ENCODE assay signal across 2 cellular contexts in the genomic region with DNA sequence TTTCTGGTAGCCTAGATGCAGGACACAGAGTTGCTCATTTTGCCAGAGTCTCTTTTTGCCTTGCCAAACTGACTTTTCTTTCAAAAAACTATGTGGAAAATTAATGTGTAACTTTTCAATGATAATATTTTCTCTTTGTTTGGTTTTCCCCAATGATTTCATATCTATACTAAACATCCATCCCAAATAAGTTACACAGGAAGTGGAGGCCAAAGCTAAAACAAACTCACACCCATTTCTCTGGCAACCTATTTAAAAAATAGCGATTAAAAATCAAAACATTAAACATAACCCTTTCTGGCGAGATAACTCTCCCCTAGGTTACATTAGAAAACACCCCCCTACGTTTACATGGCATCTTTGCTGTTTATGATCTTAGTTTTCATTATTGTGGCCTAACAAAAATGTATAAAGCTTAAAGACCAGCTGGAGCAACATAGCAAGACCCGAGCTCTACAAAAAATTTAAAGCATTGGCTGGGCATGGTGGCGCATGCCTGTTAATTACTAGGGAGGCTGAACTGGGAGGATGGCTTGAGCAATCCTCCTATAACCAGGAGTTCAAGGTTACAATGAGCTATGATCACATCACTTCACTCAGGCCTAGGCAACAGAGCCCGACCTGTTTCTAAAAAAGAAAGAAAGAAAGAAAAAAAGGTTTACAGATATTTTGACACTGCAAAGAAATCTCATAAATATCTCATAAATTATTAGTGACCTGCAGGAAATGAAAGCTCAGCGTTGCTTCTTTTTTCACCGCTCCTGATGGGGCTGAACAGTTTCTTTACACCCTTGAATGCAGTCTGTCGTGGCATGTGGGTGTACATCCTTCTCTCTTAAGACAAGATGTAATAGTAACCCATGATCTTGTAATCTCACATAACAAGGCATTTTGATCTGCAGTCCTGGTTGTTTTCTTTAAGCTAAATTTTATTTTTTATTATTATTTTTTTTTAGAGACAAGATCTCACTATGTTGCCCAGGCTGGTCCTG.
TF ChIP-seq lines count a peak whose summit lies in the region.

No MANE protein-coding gene starts in this region.

TF ChIP-seq in A549, 52 proteins besides CTCF, POLR2A, EP300 and RAD21:
- TF ChIP-seq SREBF2 (IDR thresholded peaks at IDR 0.05) = no peak
- no peak for TF ChIP-seq NR3C1 (IDR thresholded peaks at IDR 0.05)
- TF ChIP-seq RCOR1 (IDR thresholded peaks at IDR 0.05; ENCODE audit: low read depth, low read length) = no peak
- TF ChIP-seq ZC3H11A (IDR thresholded peaks at IDR 0.05) = no peak
- TF ChIP-seq MAFK (IDR thresholded peaks at IDR 0.05; ENCODE audit: partially characterized antibody) = no peak
- TF ChIP-seq KDM1A (IDR thresholded peaks at IDR 0.05; ENCODE audit: low read depth) = no peak
- no peak for TF ChIP-seq RFX5 (IDR thresholded peaks at IDR 0.05)
- no peak for TF ChIP-seq TFCP2L1 (CRISPR knock-in tag; IDR thresholded peaks at IDR 0.05)
- TF ChIP-seq MAZ (IDR thresholded peaks at IDR 0.05; ENCODE audit: borderline replicate concordance, low read depth, low read length) = no peak
- TF ChIP-seq HDAC2 (IDR thresholded peaks at IDR 0.05) = no peak
- no peak for TF ChIP-seq KDM5A (IDR thresholded peaks at IDR 0.05)
- TF ChIP-seq HEYL (CRISPR knock-in tag; IDR thresholded peaks at IDR 0.05) = no peak
- TF ChIP-seq, protein P1, sequence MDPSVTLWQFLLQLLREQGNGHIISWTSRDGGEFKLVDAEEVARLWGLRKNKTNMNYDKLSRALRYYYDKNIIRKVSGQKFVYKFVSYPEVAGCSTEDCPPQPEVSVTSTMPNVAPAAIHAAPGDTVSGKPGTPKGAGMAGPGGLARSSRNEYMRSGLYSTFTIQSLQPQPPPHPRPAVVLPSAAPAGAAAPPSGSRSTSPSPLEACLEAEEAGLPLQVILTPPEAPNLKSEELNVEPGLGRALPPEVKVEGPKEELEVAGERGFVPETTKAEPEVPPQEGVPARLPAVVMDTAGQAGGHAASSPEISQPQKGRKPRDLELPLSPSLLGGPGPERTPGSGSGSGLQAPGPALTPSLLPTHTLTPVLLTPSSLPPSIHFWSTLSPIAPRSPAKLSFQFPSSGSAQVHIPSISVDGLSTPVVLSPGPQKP (IDR thresholded peaks at IDR 0.05; ENCODE audit: low read depth, low read length) = no peak
- TF ChIP-seq, protein P2, sequence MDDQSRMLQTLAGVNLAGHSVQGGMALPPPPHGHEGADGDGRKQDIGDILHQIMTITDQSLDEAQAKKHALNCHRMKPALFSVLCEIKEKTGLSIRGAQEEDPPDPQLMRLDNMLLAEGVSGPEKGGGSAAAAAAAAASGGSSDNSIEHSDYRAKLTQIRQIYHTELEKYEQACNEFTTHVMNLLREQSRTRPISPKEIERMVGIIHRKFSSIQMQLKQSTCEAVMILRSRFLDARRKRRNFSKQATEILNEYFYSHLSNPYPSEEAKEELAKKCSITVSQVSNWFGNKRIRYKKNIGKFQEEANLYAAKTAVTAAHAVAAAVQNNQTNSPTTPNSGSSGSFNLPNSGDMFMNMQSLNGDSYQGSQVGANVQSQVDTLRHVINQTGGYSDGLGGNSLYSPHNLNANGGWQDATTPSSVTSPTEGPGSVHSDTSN (IDR thresholded peaks at IDR 0.05) = no peak
- no peak for TF ChIP-seq JUNB (IDR thresholded peaks at IDR 0.05)
- no peak for TF ChIP-seq EHMT2 (IDR thresholded peaks at IDR 0.05; ENCODE audit: low read depth)
- TF ChIP-seq ESRRA (IDR thresholded peaks at IDR 0.05; ENCODE audit: borderline replicate concordance, low read length) = no peak

TF ChIP-seq in endothelial cell of umbilical vein, 7 proteins besides CTCF, POLR2A, EP300 and RAD21:
- TF ChIP-seq GATA2 (IDR thresholded peaks at IDR 0.05; ENCODE audit: insufficient read depth, insufficient read length, low read depth, low read length) = no peak
- no peak for TF ChIP-seq FOS (IDR thresholded peaks at IDR 0.05; ENCODE audit: borderline replicate concordance, insufficient read depth, low read length)
- TF ChIP-seq MYC (IDR thresholded peaks at IDR 0.05; ENCODE audit: low read depth, low read length) = no peak
- TF ChIP-seq, protein P3, sequence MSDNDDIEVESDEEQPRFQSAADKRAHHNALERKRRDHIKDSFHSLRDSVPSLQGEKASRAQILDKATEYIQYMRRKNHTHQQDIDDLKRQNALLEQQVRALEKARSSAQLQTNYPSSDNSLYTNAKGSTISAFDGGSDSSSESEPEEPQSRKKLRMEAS (IDR thresholded peaks at IDR 0.05; ENCODE audit: insufficient read depth, insufficient read length) = no peak
- no peak for TF ChIP-seq POLR2AphosphoS5 (IDR thresholded peaks at IDR 0.05; ENCODE audit: insufficient read depth, low read depth, low read length)
- no peak for TF ChIP-seq EZH2 (IDR thresholded peaks at IDR 0.05; ENCODE audit: borderline replicate concordance, low read depth, low read length, severe bottlenecking)
- no peak for TF ChIP-seq JUN (IDR thresholded peaks at IDR 0.05; ENCODE audit: borderline replicate concordance, insufficient read depth, insufficient read length, low read depth)
